In genomic region chr1:36650200-36651065, GRCh38 we compare ENCODE assay signal across 8 cellular contexts.
DNase-seq lines count a peak whose midpoint lies in the region; ATAC-seq and TF ChIP-seq lines count a peak whose summit lies in the region.

No MANE protein-coding gene starts in this region.

- no peak for TF ChIP-seq EP300 in suprapubic skin (IDR thresholded peaks at IDR 0.05)

- TF ChIP-seq POLR2A in suprapubic skin (IDR thresholded peaks at IDR 0.05) = no peak

- H3K27me3 ChIP-seq in suprapubic skin = peaks cover 50% of the 10 kb centered on the region

- TF ChIP-seq CTCF in suprapubic skin (IDR thresholded peaks at IDR 0.05) = peak; percentile 48 to 94

- no peaks in the 10 kb centered on the region for H3K4me1 ChIP-seq in suprapubic skin

- H3K4me3 ChIP-seq in suprapubic skin = no peak overlapping the region

- no peaks in the 10 kb centered on the region for H3K9me3 ChIP-seq in suprapubic skin

- H3K27ac ChIP-seq in suprapubic skin = no peak overlapping the region

- DNase-seq in CD1c-positive myeloid dendritic cell (ENCODE audit: extremely low spot score) (peak; percentile 65), HS-27A (ENCODE audit: low read depth) (peak; percentile 11), OCI-M1 (lab: John Stamatoyannopoulos, UW) (peak; percentile 74), activated T-helper 1 cell treated with Interleukin-2 at 50 U/mL for 16 hours (ENCODE audit: low read depth) (peak; percentile 23), fibroblast of the conjunctiva (ENCODE audit: low read depth) (peak; percentile 21), non-pigmented ciliary epithelial cell (ENCODE audit: low read depth) (peak; percentile 9), suprapubic skin (ENCODE audit: low spot score in 2 of 2) (peak in 1 of 2 donors; percentile 68)

- 45% methylated on average over 14 of the region's 14 CpGs for WGBS in suprapubic skin

- no peak for ATAC-seq in HG02970 (IDR thresholded peaks at IDR 0.05; ENCODE audit: low FRiP score, unreplicated experiment)

- no peaks in the 10 kb centered on the region for H3K36me3 ChIP-seq in suprapubic skin
